In genomic region chr1:219587817-219588561, GRCh38 we compare ENCODE assay signal across 8 cellular contexts. TPM values are rescaled to one million over a fixed set of nuclear protein-coding genes. Genes with fewer than 3 reads are reported as not detected.
A peak's percentile ranks its signal among the peaks of the same experiment; 100 is the strongest.
DNase-seq lines count a peak whose midpoint lies in the region; ATAC-seq lines count a peak whose summit lies in the region.
"Had no signal": no experiment of that assay in that cellular context is flagged by ENCODE, and none has a peak within 500 bp of the region (broad histone marks: within the 10 kb centered on the region; RNA-seq: fewer than 3 reads in every experiment).

No MANE protein-coding gene starts in this region.

- H3K36me3 Mint-ChIP-seq in activated naive CD8-positive, alpha-beta T cell treated with anti-CD3 and anti-CD28 coated beads for 36 hours, result no peaks in the 10 kb centered on the region

- H3K27ac Mint-ChIP-seq in activated naive CD8-positive, alpha-beta T cell treated with anti-CD3 and anti-CD28 coated beads for 36 hours, result no peak overlapping the region

- H3K27me3 Mint-ChIP-seq in activated naive CD8-positive, alpha-beta T cell treated with anti-CD3 and anti-CD28 coated beads for 36 hours, result peaks cover 5% of the 10 kb centered on the region

- peak; percentile 34 for DNase-seq in GM03348 (ENCODE audit: low spot score)
- DNase-seq in SIG-M5 (lab: John Stamatoyannopoulos, UW), result peak; percentile 93
- DNase-seq in fibroblast of peridontal ligament (ENCODE audit: extremely low read depth), result peak; percentile 89
- DNase-seq in sciatic nerve (ENCODE audit: low spot score), result no peak
- DNase-seq in foreskin melanocyte, result no peak
- DNase-seq in activated naive CD8-positive, alpha-beta T cell treated with anti-CD3 and anti-CD28 coated beads for 36 hours, result no peak
- no peak for DNase-seq in HUDEP-2 (lab: John Stamatoyannopoulos, UW; ENCODE audit: unreplicated experiment in 76 of 76)
- DNase-seq: DMS79 had no signal

- no peak overlapping the region for H3K4me3 Mint-ChIP-seq in activated naive CD8-positive, alpha-beta T cell treated with anti-CD3 and anti-CD28 coated beads for 36 hours

- peak; percentile 70 for ATAC-seq in sciatic nerve

- H3K4me1 Mint-ChIP-seq in activated naive CD8-positive, alpha-beta T cell treated with anti-CD3 and anti-CD28 coated beads for 36 hours, result no peaks in the 10 kb centered on the region

- H3K9me3 Mint-ChIP-seq in activated naive CD8-positive, alpha-beta T cell treated with anti-CD3 and anti-CD28 coated beads for 36 hours, result peaks cover 5% of the 10 kb centered on the region

- intact Hi-C loops in sciatic nerve (cut with DNase I), result no loop called here

RNA-seq across cellular contexts. Expression of gene ZC3H11B, which starts 24.9 kb away (rescaled TPM):
- not detected for total RNA-seq in sciatic nerve
- total RNA-seq in activated naive CD8-positive, alpha-beta T cell treated with anti-CD3 and anti-CD28 coated beads for 36 hours, result under 1 TPM; 0.18 to 0.33 TPM

Comparison
In these comparisons a context has a peak if more than half of its experiments do, and no peak if none do; other contexts are left out.
1. DNase-seq: peak in GM03348 (single experiment), SIG-M5 (single experiment) and fibroblast of peridontal ligament (single experiment); none in sciatic nerve (single experiment), foreskin melanocyte (single experiment), activated naive CD8-positive, alpha-beta T cell treated with anti-CD3 and anti-CD28 coated beads for 36 hours (single experiment) and HUDEP-2 (0 of 76).